ENCODE assay signal across 8 cellular contexts in the genomic region with DNA sequence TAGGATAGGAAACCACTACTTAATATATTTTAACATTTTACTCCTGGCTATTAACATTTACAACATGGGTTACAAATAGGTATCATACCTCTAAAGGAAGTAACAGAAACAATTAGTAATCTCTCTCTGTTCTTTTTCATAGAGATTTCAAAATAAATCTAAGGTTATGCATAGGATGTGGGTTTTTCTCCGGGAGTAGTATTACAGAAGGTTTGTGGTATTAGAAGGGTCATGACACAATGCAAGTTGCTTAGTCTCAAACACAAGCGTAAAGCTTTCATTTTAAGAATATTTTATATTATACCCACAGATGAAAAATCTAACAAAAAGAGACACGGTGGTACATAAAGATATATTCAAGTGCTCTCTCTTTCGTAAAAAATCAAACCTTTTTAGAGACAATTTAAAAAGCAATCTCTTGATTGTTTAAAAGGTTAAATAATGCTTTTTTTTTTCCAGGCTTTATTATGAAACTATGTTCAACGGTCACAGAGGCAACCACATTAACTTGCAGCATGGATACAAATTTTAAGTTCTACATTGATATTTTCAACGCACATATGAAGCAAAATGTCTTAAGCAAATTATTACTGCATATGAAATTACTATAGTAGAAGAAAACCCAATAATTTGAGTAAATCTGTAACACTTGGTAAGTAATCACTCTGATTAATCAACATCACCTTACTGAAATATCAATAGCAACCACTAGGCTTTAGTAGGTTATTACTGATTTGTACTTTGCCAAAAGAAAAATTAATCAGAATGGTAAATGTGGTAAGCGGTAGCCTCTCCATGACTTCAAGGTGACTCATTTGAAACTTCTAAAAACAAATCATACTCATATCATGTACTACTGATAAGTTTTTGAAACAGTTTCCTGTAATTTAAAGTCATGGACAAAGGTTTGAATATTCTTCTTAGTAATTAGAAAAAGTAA.
DNase-seq lines count a peak whose midpoint lies in the region; ATAC-seq, FAIRE-seq and TF ChIP-seq lines count a peak whose summit lies in the region.

No MANE protein-coding gene starts in this region.

- no peak for FAIRE-seq in urothelium cell line (lab: Jason Lieb, UNC)

- in situ Hi-C loops in KBM-7 (cut with MboI; ENCODE audit: low pct_unique_long_range_greater_than_20kb, low sequenced_read_pairs) = no loop called here

- ATAC-seq in GM21619 (IDR thresholded peaks at IDR 0.05; ENCODE audit: unreplicated experiment) = peak; percentile 83

- DNase-seq in GM12865 (ENCODE audit: low read depth) (peak; percentile 75), KBM-7 (peak; percentile 22), urothelium cell line (ENCODE audit: low spot score) (peak; percentile 7), UCSD-AML1 (lab: John Stamatoyannopoulos, UW; ENCODE audit: unreplicated experiment) (no peak), HuH-7 (ENCODE audit: low spot score) (no peak), COR-L47 (lab: John Stamatoyannopoulos, UW) (no peak)
- peak; percentile 70 for DNase-seq in central memory CD4-positive, alpha-beta T cell

- TF ChIP-seq CTCF in GM12865 (IDR thresholded peaks at IDR 0.05; ENCODE audit: insufficient read depth, low read depth, low read length, missing control alignments) = no peak

- peak overlapping the region; percentile 34 for H3K4me3 ChIP-seq in GM12865 (ENCODE audit: low read depth, low read length)

Comparison
In these comparisons a context has a peak if more than half of its experiments do, and no peak if none do; other contexts are left out.
1. DNase-seq: peak in GM12865 (single experiment), KBM-7 (single experiment), central memory CD4-positive, alpha-beta T cell (single experiment) and urothelium cell line (single experiment); none in UCSD-AML1 (single experiment), HuH-7 (single experiment) and COR-L47 (single experiment).